Comparison of ENCODE assay signal across 23 cellular contexts in genomic region chr13:43784491-43784890, GRCh38. TPM values are rescaled to one million over a fixed set of nuclear protein-coding genes. Genes with fewer than 3 reads are reported as not detected.
DNase-seq lines count a peak whose midpoint lies in the region; ATAC-seq and TF ChIP-seq lines count a peak whose summit lies in the region.
"Had no signal": no experiment of that assay in that cellular context is flagged by ENCODE, and none has a peak within 500 bp of the region (broad histone marks: within the 10 kb centered on the region; RNA-seq: fewer than 3 reads in every experiment).

No MANE protein-coding gene starts in this region.

- intact Hi-C loops in MCF 10A (cut with micrococcal nuclease) = no loop called here
- intact Hi-C loops in breast epithelium (cut with DNase I; ENCODE audit: low total_unique reads) = no loop called here
- intact Hi-C loops in transverse colon (cut with DNase I; ENCODE audit: low total_unique reads) = no loop called here

- H3K27me3 ChIP-seq in breast epithelium = no peaks in the 10 kb centered on the region
- H3K27me3 ChIP-seq in endocrine pancreas (ENCODE audit: control insufficient read depth, insufficient read depth, low read length) = no peaks in the 10 kb centered on the region
- H3K27me3 ChIP-seq in mesenchymal stem cell (ENCODE audit: control insufficient read depth in 1 of 2, insufficient read depth in 1 of 2, low read length in 2 of 2) = no peaks in the 10 kb centered on the region
- H3K27me3 ChIP-seq in transverse colon = peaks cover 38% of the 10 kb centered on the region
- H3K27me3 ChIP-seq in neuronal stem cell (ENCODE audit: control insufficient read depth in 3 of 3, insufficient read depth in 3 of 3, low read depth in 1 of 3, low read length in 3 of 3) = peaks cover 0 to 2% (median 0%) of the 10 kb centered on the region in 3 experiments

- no peak overlapping the region for H3K4me3 ChIP-seq in breast epithelium
- peak overlapping the region; percentile 61 for H3K4me3 ChIP-seq in endocrine pancreas (ENCODE audit: control insufficient read depth, insufficient read depth, low read length)
- H3K4me3 ChIP-seq in mesenchymal stem cell (ENCODE audit: insufficient read depth in 1 of 2, low read depth in 1 of 2, low read length in 2 of 2) = peak overlapping the region in 1 of 2 experiments; percentile 87
- H3K4me3 ChIP-seq in transverse colon = peak overlapping the region in 1 of 4 donors; percentile 81
- H3K4me3 ChIP-seq in neuronal stem cell (ENCODE audit: low read length in 2 of 2) = no peak overlapping the region
- H3K4me3 ChIP-seq: lung, thyroid gland had no signal

- CTCF ChIA-PET in MCF 10A (lab: Yijun Ruan, JAX) = no interaction called here

- H3K14ac ChIP-seq in mesenchymal stem cell (ENCODE audit: low read length in 2 of 2) (no peak overlapping the region), neuronal stem cell (ENCODE audit: low read length) (no peak overlapping the region)

- no peaks in the 10 kb centered on the region for H3K36me3 Mint-ChIP-seq in MCF 10A (ENCODE audit: insufficient read depth, unreplicated experiment)
- H3K36me3 Mint-ChIP-seq: activated naive CD4-positive, alpha-beta T cell treated with anti-CD3 and anti-CD28 coated beads, Interleukin-2, amount 10 ng/mL, durations not matched to agents 7 days and 5 days; CD4-positive, CD25-positive, alpha-beta regulatory T cell; stimulated activated naive B cell treated with anti-CD40 and anti-IgM and Interleukin-4, amounts not matched to agents 10 μg/mL and 1 μg/mL and 100 μg/mL, for 72 hours had no signal

- DNase-seq in MCF 10A (ENCODE audit: unreplicated experiment) = peak; percentile 18
- DNase-seq in breast epithelium (ENCODE audit: low spot score in 2 of 2) = no peak
- DNase-seq in mesenchymal stem cell = no peak
- no peak for DNase-seq in transverse colon
- DNase-seq in neuronal stem cell (ENCODE audit: low spot score) = no peak
- DNase-seq: activated naive CD4-positive, alpha-beta T cell treated with anti-CD3 and anti-CD28 coated beads, Interleukin-2, amount 10 ng/mL, durations not matched to agents 7 days and 5 days; activated T-cell treated with anti-CD3 and anti-CD28 coated beads, Interleukin-2, amount 50 U/mL, for 4 hours; aorta; cerebellar nuclear complex; DND-41; effector memory CD8-positive, alpha-beta T cell; islet precursor cell; RPMI8226; stimulated activated naive B cell treated with anti-CD40 and anti-IgM and Interleukin-4, amounts not matched to agents 10 μg/mL and 1 μg/mL and 100 μg/mL, for 72 hours; thyroid gland had no signal

- H2AFZ ChIP-seq in mesenchymal stem cell (ENCODE audit: low read depth, low read length) = no peak overlapping the region
- H2AFZ ChIP-seq in neuronal stem cell (ENCODE audit: low read length) = no peak overlapping the region
- H2AFZ ChIP-seq: parathyroid adenoma had no signal

- no peak overlapping the region for H3K4me3 Mint-ChIP-seq in MCF 10A (ENCODE audit: unreplicated experiment)
- H3K4me3 Mint-ChIP-seq: stimulated activated naive B cell treated with anti-CD40 and anti-IgM and Interleukin-4, amounts not matched to agents 10 μg/mL and 1 μg/mL and 100 μg/mL, for 72 hours had no signal

- no CpG with 5 or more reads among the region's 1 CpG for WGBS in mesenchymal stem cell
- WGBS in transverse colon (ENCODE audit: low coverage in 1 of 2), 2 donors = 65 to 90% methylated on average over 1 of the region's 1 CpG
- no CpG with 5 or more reads among the region's 1 CpG for WGBS in neuronal stem cell (ENCODE audit: extremely low coverage in 2 of 2, insufficient read length in 2 of 2, insufficient replicate concordance in 1 of 2), 2 donors

- no peak for TF ChIP-seq CTCF in MCF 10A (IDR thresholded peaks at IDR 0.05; ENCODE audit: unreplicated experiment)
- no peak for TF ChIP-seq CTCF in breast epithelium (IDR thresholded peaks at IDR 0.05)
- TF ChIP-seq CTCF in transverse colon (IDR thresholded peaks at IDR 0.05) = no peak

- no peak overlapping the region for H2BK5ac ChIP-seq in mesenchymal stem cell (ENCODE audit: low read depth, low read length, poor library complexity, severe bottlenecking)
- no peak overlapping the region for H2BK5ac ChIP-seq in neuronal stem cell (ENCODE audit: low read length)

- TF ChIP-seq POLR2A in breast epithelium (IDR thresholded peaks at IDR 0.05) (no peak), transverse colon (IDR thresholded peaks at IDR 0.05) (no peak)

- no peaks in the 10 kb centered on the region for H3K27me3 Mint-ChIP-seq in MCF 10A (ENCODE audit: insufficient read depth, unreplicated experiment)

- no peak overlapping the region for H2AK5ac ChIP-seq in mesenchymal stem cell (ENCODE audit: low read length, severe bottlenecking)
- no peak overlapping the region for H2AK5ac ChIP-seq in neuronal stem cell (ENCODE audit: low read depth, low read length)

- H3K4me2 ChIP-seq in mesenchymal stem cell (ENCODE audit: low read length, poor library complexity, severe bottlenecking) (no peak overlapping the region), neuronal stem cell (ENCODE audit: insufficient read depth, low read length, poor library complexity, severe bottlenecking) (no peak overlapping the region)
- H3K4me2 ChIP-seq: KMS-11 had no signal

- H3K9me3 ChIP-seq in breast epithelium = no peaks in the 10 kb centered on the region
- H3K9me3 ChIP-seq in endocrine pancreas (ENCODE audit: control insufficient read depth, low read length) = no peaks in the 10 kb centered on the region
- no peaks in the 10 kb centered on the region for H3K9me3 ChIP-seq in mesenchymal stem cell (ENCODE audit: control insufficient read depth, low read length)
- H3K9me3 ChIP-seq in transverse colon = no peaks in the 10 kb centered on the region
- no peaks in the 10 kb centered on the region for H3K9me3 ChIP-seq in neuronal stem cell (replicated peaks in 1 of 2; ENCODE audit: control insufficient read depth in 2 of 2, insufficient read depth in 1 of 2, low read depth in 1 of 2, low read length in 2 of 2)
- H3K9me3 ChIP-seq: thyroid gland had no signal

- no peak overlapping the region for H2BK120ac ChIP-seq in mesenchymal stem cell (ENCODE audit: low read depth, low read length)
- H2BK120ac ChIP-seq in neuronal stem cell (ENCODE audit: low read depth, low read length) = no peak overlapping the region

- H2BK12ac ChIP-seq in mesenchymal stem cell (ENCODE audit: low read length in 2 of 2) (no peak overlapping the region), neuronal stem cell (ENCODE audit: low read length) (no peak overlapping the region)

- H3K18ac ChIP-seq in mesenchymal stem cell (ENCODE audit: low read depth in 1 of 2, low read length in 2 of 2) = no peak overlapping the region
- no peak overlapping the region for H3K18ac ChIP-seq in neuronal stem cell (ENCODE audit: low read length)

- H3K23ac ChIP-seq in mesenchymal stem cell (ENCODE audit: low read length in 2 of 2) = no peak overlapping the region
- no peak overlapping the region for H3K23ac ChIP-seq in neuronal stem cell (ENCODE audit: low read depth, low read length, poor library complexity)

- H4K91ac ChIP-seq in mesenchymal stem cell (ENCODE audit: low read length) (no peak overlapping the region), neuronal stem cell (ENCODE audit: low read depth, low read length, poor library complexity) (no peak overlapping the region)

- ATAC-seq in HG02885 (IDR thresholded peaks at IDR 0.05; ENCODE audit: poor library complexity, unreplicated experiment) = no peak
- no peak for ATAC-seq in GM19324 (IDR thresholded peaks at IDR 0.05; ENCODE audit: low FRiP score, unreplicated experiment)
- ATAC-seq: activated T-cell treated with anti-CD3 and anti-CD28 coated beads, Interleukin-2, amount 50 U/mL, for 4 hours; effector memory CD8-positive, alpha-beta T cell; SK-N-SH treated with all-trans-retinoic acid at 6 μM for 48 hours had no signal

- no peaks in the 10 kb centered on the region for H3K36me3 ChIP-seq in breast epithelium
- H3K36me3 ChIP-seq in endocrine pancreas (ENCODE audit: control insufficient read depth, insufficient read depth, low read length) = no peaks in the 10 kb centered on the region
- no peaks in the 10 kb centered on the region for H3K36me3 ChIP-seq in mesenchymal stem cell (ENCODE audit: control insufficient read depth in 1 of 2, insufficient read depth in 2 of 2, low read depth in 1 of 2, low read length in 2 of 2)
- H3K36me3 ChIP-seq in transverse colon = no peaks in the 10 kb centered on the region
- no peaks in the 10 kb centered on the region for H3K36me3 ChIP-seq in neuronal stem cell (replicated peaks in 1 of 2; ENCODE audit: control insufficient read depth in 2 of 2, insufficient read depth in 2 of 2, low read length in 2 of 2)
- H3K36me3 ChIP-seq: thyroid gland had no signal

- H4K8ac ChIP-seq in mesenchymal stem cell (ENCODE audit: low read length) (no peak overlapping the region), neuronal stem cell (ENCODE audit: low read depth, low read length) (no peak overlapping the region)

- no peak for TF ChIP-seq EP300 in transverse colon (IDR thresholded peaks at IDR 0.05; ENCODE audit: low read depth)

- H3K4ac ChIP-seq in mesenchymal stem cell (ENCODE audit: low read depth in 1 of 2, low read length in 2 of 2) (no peak overlapping the region), neuronal stem cell (ENCODE audit: low read length) (no peak overlapping the region)

- in situ Hi-C loops in transverse colon (cut with MboI; ENCODE audit: low pct_ligation_motif_present in 1 of 4, low pct_unique_long_range_greater_than_20kb in 1 of 4, low sequenced_read_pairs in 3 of 4) = loop anchor here (25.0 kb wide), 1 partner anchor 697 kb away; no protein-coding TSS in a partner anchor

- H3K4me1 ChIP-seq in breast epithelium = no peaks in the 10 kb centered on the region
- H3K4me1 ChIP-seq in endocrine pancreas (ENCODE audit: control insufficient read depth, insufficient read depth, low read length) = peaks cover 23% of the 10 kb centered on the region
- H3K4me1 ChIP-seq in mesenchymal stem cell (ENCODE audit: control insufficient read depth, insufficient read depth, low read depth, low read length) = peaks cover 21% of the 10 kb centered on the region
- peaks cover 0 to 29% (median 21%) of the 10 kb centered on the region in 4 donors for H3K4me1 ChIP-seq in transverse colon
- H3K4me1 ChIP-seq in neuronal stem cell (ENCODE audit: control insufficient read depth in 2 of 2, insufficient read depth in 1 of 2, low read depth in 1 of 2, low read length in 2 of 2) = peaks cover 6 to 19% of the 10 kb centered on the region in 2 donors
- H3K4me1 ChIP-seq: parathyroid adenoma had no signal

- H2BK15ac ChIP-seq in mesenchymal stem cell (ENCODE audit: low read depth, poor library complexity, severe bottlenecking) = no peak overlapping the region
- H2BK15ac ChIP-seq in neuronal stem cell (ENCODE audit: low read length) = no peak overlapping the region

- H3K9ac ChIP-seq in endocrine pancreas (ENCODE audit: control insufficient read depth, insufficient read depth, low read length) (no peak overlapping the region), mesenchymal stem cell (ENCODE audit: low read length) (peak overlapping the region; percentile 87), neuronal stem cell (ENCODE audit: low read depth, low read length, poor library complexity) (no peak overlapping the region)
- H3K9ac ChIP-seq: KMS-11, parathyroid adenoma had no signal

- H3K9me3 Mint-ChIP-seq in MCF 10A (ENCODE audit: unreplicated experiment) = no peaks in the 10 kb centered on the region
- H3K9me3 Mint-ChIP-seq: activated naive CD4-positive, alpha-beta T cell treated with anti-CD3 and anti-CD28 coated beads, Interleukin-2, amount 10 ng/mL, durations not matched to agents 7 days and 5 days; activated T-cell treated with anti-CD3 and anti-CD28 coated beads, Interleukin-2, amount 50 U/mL, for 4 hours; effector memory CD8-positive, alpha-beta T cell; stimulated activated naive B cell treated with anti-CD40 and anti-IgM and Interleukin-4, amounts not matched to agents 10 μg/mL and 1 μg/mL and 100 μg/mL, for 72 hours had no signal

- no TSS peak for BruUV-seq in MCF 10A (replicated peaks; lab: Mats Ljungman, UMichigan)

- no peaks in the 10 kb centered on the region for H3K79me1 ChIP-seq in mesenchymal stem cell (replicated peaks; ENCODE audit: low read length, poor library complexity, severe bottlenecking)
- H3K79me1 ChIP-seq in neuronal stem cell (ENCODE audit: low read depth, low read length) = no peaks in the 10 kb centered on the region

- H3K27ac Mint-ChIP-seq in MCF 10A (ENCODE audit: low read depth, unreplicated experiment) = no peak overlapping the region
- H3K27ac Mint-ChIP-seq: activated naive CD4-positive, alpha-beta T cell treated with anti-CD3 and anti-CD28 coated beads, Interleukin-2, amount 10 ng/mL, durations not matched to agents 7 days and 5 days; CD4-positive, CD25-positive, alpha-beta regulatory T cell; effector memory CD8-positive, alpha-beta T cell; stimulated activated naive B cell treated with anti-CD40 and anti-IgM and Interleukin-4, amounts not matched to agents 10 μg/mL and 1 μg/mL and 100 μg/mL, for 72 hours had no signal

- POLR2A ChIA-PET in MCF 10A (lab: Yijun Ruan, JAX) = no interaction called here

- peaks cover 20% of the 10 kb centered on the region for H3K4me1 Mint-ChIP-seq in MCF 10A (ENCODE audit: insufficient read depth, unreplicated experiment)

- H3K27ac ChIP-seq in breast epithelium = no peak overlapping the region
- H3K27ac ChIP-seq in mesenchymal stem cell (ENCODE audit: low read length, poor library complexity, severe bottlenecking) = no peak overlapping the region
- H3K27ac ChIP-seq in transverse colon = peak overlapping the region; percentile 16 to 92 (median 85)
- no peak overlapping the region for H3K27ac ChIP-seq in neuronal stem cell (replicated peaks; ENCODE audit: low read length)
- H3K27ac ChIP-seq: KMS-11, parathyroid adenoma, thyroid gland had no signal

RNA-seq across cellular contexts. Expression of gene ENOX1, which starts 2.3 kb away (rescaled TPM):
- total RNA-seq in MCF 10A (2022) = 1.5 and 1.8 TPM in 2 replicates
- 1 to 10 TPM; 1.9 to 2.3 (median 2.0) TPM for total RNA-seq in breast epithelium
- 4.8 TPM for polyA plus RNA-seq in mesenchymal stem cell (2013, experiment 1 of 2)
- 4.8 TPM for polyA plus RNA-seq in mesenchymal stem cell (2013, experiment 2 of 2)
- 1 to 10 TPM; 1.5 to 6.4 (median 2.2) TPM for total RNA-seq in transverse colon
- 0.93 TPM for polyA plus RNA-seq in neuronal stem cell (2013, experiment 1 of 2)
- 0.90 TPM for polyA plus RNA-seq in neuronal stem cell (2013, experiment 2 of 2)
- total RNA-seq: CD4-positive, CD25-positive, alpha-beta regulatory T cell had no signal

Comparison
In these comparisons a context has a peak if more than half of its experiments do, and no peak if none do; other contexts are left out.
1. H3K27ac ChIP-seq: peak in transverse colon (4 of 4); none in breast epithelium (0 of 2), mesenchymal stem cell (single experiment) and neuronal stem cell (single experiment).